1 cellular context compared by ENCODE assay signal in the genomic region with DNA sequence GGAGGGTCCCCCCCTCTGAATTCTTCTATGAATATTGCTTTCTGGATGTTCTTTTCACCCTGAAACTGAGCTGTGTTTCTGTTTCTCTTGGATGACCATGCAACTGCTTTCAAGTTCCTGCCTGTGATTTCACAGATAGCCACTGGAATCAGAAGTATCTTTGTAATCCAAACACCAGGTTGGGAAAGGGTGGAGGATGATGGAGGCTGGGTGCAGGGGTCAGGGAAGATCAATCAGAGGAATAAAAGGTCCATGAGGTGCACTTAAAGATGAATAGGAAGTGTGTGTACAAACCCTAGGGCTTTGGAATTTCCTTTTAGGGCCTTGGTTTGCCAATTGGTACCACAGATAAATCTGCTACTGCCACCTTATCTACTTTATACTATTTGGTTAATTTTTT.
A peak's percentile ranks its signal among the peaks of the same experiment; 100 is the strongest.
TF ChIP-seq lines count a peak whose summit lies in the region.

No MANE protein-coding gene starts in this region.

TF ChIP-seq in HepG2, 621 proteins besides CTCF, POLR2A, EP300 and RAD21 (continued from another document):
- TF ChIP-seq ZNF616 (CRISPR knock-in tag; IDR thresholded peaks at IDR 0.05; ENCODE audit: low read depth) = no peak
- no peak for TF ChIP-seq SIN3B (IDR thresholded peaks at IDR 0.05; ENCODE audit: low read length)
- TF ChIP-seq, protein P1, sequence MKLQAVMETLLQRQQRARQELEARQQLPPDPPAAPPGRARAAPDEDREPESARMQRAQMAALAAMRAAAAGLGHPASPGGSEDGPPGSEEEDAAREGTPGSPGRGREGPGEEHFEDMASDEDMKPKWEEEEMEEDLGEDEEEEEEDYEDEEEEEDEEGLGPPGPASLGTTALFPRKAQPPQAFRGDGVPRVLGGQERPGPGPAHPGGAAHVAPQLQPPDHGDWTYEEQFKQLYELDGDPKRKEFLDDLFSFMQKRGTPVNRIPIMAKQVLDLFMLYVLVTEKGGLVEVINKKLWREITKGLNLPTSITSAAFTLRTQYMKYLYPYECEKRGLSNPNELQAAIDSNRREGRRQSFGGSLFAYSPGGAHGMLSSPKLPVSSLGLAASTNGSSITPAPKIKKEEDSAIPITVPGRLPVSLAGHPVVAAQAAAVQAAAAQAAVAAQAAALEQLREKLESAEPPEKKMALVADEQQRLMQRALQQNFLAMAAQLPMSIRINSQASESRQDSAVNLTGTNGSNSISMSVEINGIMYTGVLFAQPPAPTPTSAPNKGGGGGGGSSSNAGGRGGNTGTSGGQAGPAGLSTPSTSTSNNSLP (IDR thresholded peaks at IDR 0.05; ENCODE audit: low read depth, low read length) = peak; percentile 46; the same call in 1 of the 2 replicates
- no peak for TF ChIP-seq KLF9 (CRISPR knock-in tag; IDR thresholded peaks at IDR 0.05; ENCODE audit: low read depth)
- TF ChIP-seq ZNF709 (CRISPR knock-in tag; IDR thresholded peaks at IDR 0.05) = no peak
- no peak for TF ChIP-seq RXRB (CRISPR knock-in tag; IDR thresholded peaks at IDR 0.05; ENCODE audit: borderline replicate concordance)
- TF ChIP-seq ASH2L (IDR thresholded peaks at IDR 0.05; ENCODE audit: insufficient read length, low read depth, low read length) = no peak
- 0 out of 2 replicates have a peak, but pooled peaks have one; percentile 61 for TF ChIP-seq ISL2 (CRISPR knock-in tag; IDR thresholded peaks at IDR 0.05)
- peak; percentile 29; the same call in 1 of the 2 replicates for TF ChIP-seq ARID5B (CRISPR knock-in tag; IDR thresholded peaks at IDR 0.05)
- TF ChIP-seq TCF7 (IDR thresholded peaks at IDR 0.05; ENCODE audit: low read depth) = peak; percentile 65
- no peak for TF ChIP-seq ZFP90 (CRISPR knock-in tag; IDR thresholded peaks at IDR 0.05; ENCODE audit: borderline replicate concordance)
- TF ChIP-seq FOXA1 (IDR thresholded peaks at IDR 0.05) = no peak
- peak; percentile 32; the same call in 1 of the 2 replicates for TF ChIP-seq FOXA1 (CRISPR knock-in tag; IDR thresholded peaks at IDR 0.05)
- no peak for TF ChIP-seq SOX13 (IDR thresholded peaks at IDR 0.05)
- 0 out of 4 replicates have a peak, but pooled peaks of 1 of the 2 experiments have one; percentile 4 for TF ChIP-seq SOX13 (CRISPR knock-in tag; conservative IDR thresholded peaks at IDR 0.05 in 1 of 2, IDR thresholded peaks at IDR 0.05 in 1 of 2)
- TF ChIP-seq NR2F6 (IDR thresholded peaks at IDR 0.05) = peak; percentile 50
- no peak for TF ChIP-seq NR2F6 (CRISPR knock-in tag; IDR thresholded peaks at IDR 0.05)
- no peak for TF ChIP-seq JDP2 (CRISPR knock-in tag; IDR thresholded peaks at IDR 0.05; ENCODE audit: borderline replicate concordance)
- no peak for TF ChIP-seq ZFY (CRISPR knock-in tag; IDR thresholded peaks at IDR 0.05)
- peak; percentile 59; the same call in 1 of the 2 replicates for TF ChIP-seq NR2F2 (IDR thresholded peaks at IDR 0.05; ENCODE audit: borderline replicate concordance, low read depth)
- TF ChIP-seq, protein P2, sequence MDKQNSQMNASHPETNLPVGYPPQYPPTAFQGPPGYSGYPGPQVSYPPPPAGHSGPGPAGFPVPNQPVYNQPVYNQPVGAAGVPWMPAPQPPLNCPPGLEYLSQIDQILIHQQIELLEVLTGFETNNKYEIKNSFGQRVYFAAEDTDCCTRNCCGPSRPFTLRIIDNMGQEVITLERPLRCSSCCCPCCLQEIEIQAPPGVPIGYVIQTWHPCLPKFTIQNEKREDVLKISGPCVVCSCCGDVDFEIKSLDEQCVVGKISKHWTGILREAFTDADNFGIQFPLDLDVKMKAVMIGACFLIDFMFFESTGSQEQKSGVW (CRISPR knock-in tag; IDR thresholded peaks at IDR 0.05; ENCODE audit: borderline replicate concordance) = no peak
- TF ChIP-seq, protein P3, sequence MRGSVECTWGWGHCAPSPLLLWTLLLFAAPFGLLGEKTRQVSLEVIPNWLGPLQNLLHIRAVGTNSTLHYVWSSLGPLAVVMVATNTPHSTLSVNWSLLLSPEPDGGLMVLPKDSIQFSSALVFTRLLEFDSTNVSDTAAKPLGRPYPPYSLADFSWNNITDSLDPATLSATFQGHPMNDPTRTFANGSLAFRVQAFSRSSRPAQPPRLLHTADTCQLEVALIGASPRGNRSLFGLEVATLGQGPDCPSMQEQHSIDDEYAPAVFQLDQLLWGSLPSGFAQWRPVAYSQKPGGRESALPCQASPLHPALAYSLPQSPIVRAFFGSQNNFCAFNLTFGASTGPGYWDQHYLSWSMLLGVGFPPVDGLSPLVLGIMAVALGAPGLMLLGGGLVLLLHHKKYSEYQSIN (CRISPR knock-in tag; IDR thresholded peaks at IDR 0.05; ENCODE audit: borderline replicate concordance) = no peak
- TF ChIP-seq ZNF841 (CRISPR knock-in tag; IDR thresholded peaks at IDR 0.05; ENCODE audit: borderline replicate concordance) = no peak
- no peak for TF ChIP-seq CREM (IDR thresholded peaks at IDR 0.05)
- TF ChIP-seq CREM (CRISPR knock-in tag; IDR thresholded peaks at IDR 0.05) = no peak
- TF ChIP-seq, protein P4, sequence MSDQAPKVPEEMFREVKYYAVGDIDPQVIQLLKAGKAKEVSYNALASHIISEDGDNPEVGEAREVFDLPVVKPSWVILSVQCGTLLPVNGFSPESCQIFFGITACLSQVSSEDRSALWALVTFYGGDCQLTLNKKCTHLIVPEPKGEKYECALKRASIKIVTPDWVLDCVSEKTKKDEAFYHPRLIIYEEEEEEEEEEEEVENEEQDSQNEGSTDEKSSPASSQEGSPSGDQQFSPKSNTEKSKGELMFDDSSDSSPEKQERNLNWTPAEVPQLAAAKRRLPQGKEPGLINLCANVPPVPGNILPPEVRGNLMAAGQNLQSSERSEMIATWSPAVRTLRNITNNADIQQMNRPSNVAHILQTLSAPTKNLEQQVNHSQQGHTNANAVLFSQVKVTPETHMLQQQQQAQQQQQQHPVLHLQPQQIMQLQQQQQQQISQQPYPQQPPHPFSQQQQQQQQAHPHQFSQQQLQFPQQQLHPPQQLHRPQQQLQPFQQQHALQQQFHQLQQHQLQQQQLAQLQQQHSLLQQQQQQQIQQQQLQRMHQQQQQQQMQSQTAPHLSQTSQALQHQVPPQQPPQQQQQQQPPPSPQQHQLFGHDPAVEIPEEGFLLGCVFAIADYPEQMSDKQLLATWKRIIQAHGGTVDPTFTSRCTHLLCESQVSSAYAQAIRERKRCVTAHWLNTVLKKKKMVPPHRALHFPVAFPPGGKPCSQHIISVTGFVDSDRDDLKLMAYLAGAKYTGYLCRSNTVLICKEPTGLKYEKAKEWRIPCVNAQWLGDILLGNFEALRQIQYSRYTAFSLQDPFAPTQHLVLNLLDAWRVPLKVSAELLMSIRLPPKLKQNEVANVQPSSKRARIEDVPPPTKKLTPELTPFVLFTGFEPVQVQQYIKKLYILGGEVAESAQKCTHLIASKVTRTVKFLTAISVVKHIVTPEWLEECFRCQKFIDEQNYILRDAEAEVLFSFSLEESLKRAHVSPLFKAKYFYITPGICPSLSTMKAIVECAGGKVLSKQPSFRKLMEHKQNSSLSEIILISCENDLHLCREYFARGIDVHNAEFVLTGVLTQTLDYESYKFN (CRISPR knock-in tag; conservative IDR thresholded peaks at IDR 0.05) = peak; percentile 22; the same call in 1 of the 2 replicates
- no peak for TF ChIP-seq ARHGAP35 (CRISPR knock-in tag; IDR thresholded peaks at IDR 0.05; ENCODE audit: borderline replicate concordance)
TF ChIP-seq in HepG2: peak in this region for 10.
